Comparison of ENCODE assay signal across 19 cellular contexts in genomic region chr2:188808921-188809320, GRCh38.
DNase-seq lines count a peak whose midpoint lies in the region; ATAC-seq and TF ChIP-seq lines count a peak whose summit lies in the region.
"Had no signal": no experiment of that assay in that cellular context is flagged by ENCODE, and none has a peak within 500 bp of the region (broad histone marks: within the 10 kb centered on the region; RNA-seq: fewer than 3 reads in every experiment).

No MANE protein-coding gene starts in this region.

- no peaks in the 10 kb centered on the region for H3K36me3 Mint-ChIP-seq in stimulated activated memory B cell treated with anti-CD40 and anti-IgM and Interleukin-4, amounts not matched to agents 10 μg/mL and 1 μg/mL and 100 μg/mL, for 72 hours
- H3K36me3 Mint-ChIP-seq: naive thymus-derived CD4-positive, alpha-beta T cell had no signal

- ATAC-seq in stimulated activated memory B cell treated with anti-CD40 and anti-IgM and Interleukin-4, amounts not matched to agents 10 μg/mL and 1 μg/mL and 100 μg/mL, for 72 hours, result no peak
- ATAC-seq: naive thymus-derived CD4-positive, alpha-beta T cell; upper lobe of right lung had no signal

- H3K4me3 Mint-ChIP-seq in stimulated activated memory B cell treated with anti-CD40 and anti-IgM and Interleukin-4, amounts not matched to agents 10 μg/mL and 1 μg/mL and 100 μg/mL, for 72 hours, result no peak overlapping the region
- H3K4me3 Mint-ChIP-seq: central memory CD8-positive, alpha-beta T cell; naive thymus-derived CD4-positive, alpha-beta T cell had no signal

- H3K27ac Mint-ChIP-seq in stimulated activated memory B cell treated with anti-CD40 and anti-IgM and Interleukin-4, amounts not matched to agents 10 μg/mL and 1 μg/mL and 100 μg/mL, for 72 hours, result no peak overlapping the region
- H3K27ac Mint-ChIP-seq: naive thymus-derived CD4-positive, alpha-beta T cell had no signal

- DNase-seq in ELR (ENCODE audit: low read depth) (peak; percentile 58), RPMI7951 (ENCODE audit: low read depth) (peak; percentile 82), fibroblast of gingiva (ENCODE audit: low read depth) (peak; percentile 34), retinal pigment epithelial cell (ENCODE audit: low read depth) (peak; percentile 95), Kasumi-1 (lab: John Stamatoyannopoulos, UW) (no peak), NCI-H1694 (lab: John Stamatoyannopoulos, UW) (no peak), ecto neural progenitor cell (ENCODE audit: low spot score) (no peak)
- DNase-seq: activated CD4-positive, alpha-beta T cell treated with anti-CD3 and anti-CD28 coated beads for 4 hours; BE2C; effector CD4-positive, alpha-beta T cell; foreskin melanocyte; naive thymus-derived CD4-positive, alpha-beta T cell; NCI-H1048; NCI-H2081; NCI-H510A treated with DMSO at 0.1 percent for 48 hours; stomach; upper lobe of right lung had no signal

- TF ChIP-seq CTCF in retinal pigment epithelial cell (conservative IDR thresholded peaks at IDR 0.05; ENCODE audit: low read depth, low read length), result no peak

- H3K9me3 Mint-ChIP-seq in stimulated activated memory B cell treated with anti-CD40 and anti-IgM and Interleukin-4, amounts not matched to agents 10 μg/mL and 1 μg/mL and 100 μg/mL, for 72 hours, result peaks cover 8% of the 10 kb centered on the region

- no peaks in the 10 kb centered on the region for H3K4me1 Mint-ChIP-seq in stimulated activated memory B cell treated with anti-CD40 and anti-IgM and Interleukin-4, amounts not matched to agents 10 μg/mL and 1 μg/mL and 100 μg/mL, for 72 hours
- H3K4me1 Mint-ChIP-seq: central memory CD8-positive, alpha-beta T cell; naive thymus-derived CD4-positive, alpha-beta T cell had no signal

- no peaks in the 10 kb centered on the region for H3K27me3 Mint-ChIP-seq in stimulated activated memory B cell treated with anti-CD40 and anti-IgM and Interleukin-4, amounts not matched to agents 10 μg/mL and 1 μg/mL and 100 μg/mL, for 72 hours
- H3K27me3 Mint-ChIP-seq: central memory CD8-positive, alpha-beta T cell; naive thymus-derived CD4-positive, alpha-beta T cell had no signal

- H3K4me3 ChIP-seq in retinal pigment epithelial cell (ENCODE audit: low read length), result no peak overlapping the region
- H3K4me3 ChIP-seq: stomach, upper lobe of right lung had no signal

Comparison
In these comparisons a context has a peak if more than half of its experiments do, and no peak if none do; other contexts are left out.
1. DNase-seq: peak in ELR (single experiment), RPMI7951 (single experiment), fibroblast of gingiva (single experiment) and retinal pigment epithelial cell (single experiment); none in Kasumi-1 (0 of 2), NCI-H1694 (single experiment) and ecto neural progenitor cell (single experiment).